Comparison of ENCODE assay signal across 1 cellular context in genomic region chr16:27756206-27756970, GRCh38.
TF ChIP-seq lines count a peak whose summit lies in the region.

No MANE protein-coding gene starts in this region.

TF ChIP-seq in K562, 482 proteins besides CTCF, POLR2A, EP300 and RAD21 (continued from another document and continues in another):
- TF ChIP-seq, protein P1, sequence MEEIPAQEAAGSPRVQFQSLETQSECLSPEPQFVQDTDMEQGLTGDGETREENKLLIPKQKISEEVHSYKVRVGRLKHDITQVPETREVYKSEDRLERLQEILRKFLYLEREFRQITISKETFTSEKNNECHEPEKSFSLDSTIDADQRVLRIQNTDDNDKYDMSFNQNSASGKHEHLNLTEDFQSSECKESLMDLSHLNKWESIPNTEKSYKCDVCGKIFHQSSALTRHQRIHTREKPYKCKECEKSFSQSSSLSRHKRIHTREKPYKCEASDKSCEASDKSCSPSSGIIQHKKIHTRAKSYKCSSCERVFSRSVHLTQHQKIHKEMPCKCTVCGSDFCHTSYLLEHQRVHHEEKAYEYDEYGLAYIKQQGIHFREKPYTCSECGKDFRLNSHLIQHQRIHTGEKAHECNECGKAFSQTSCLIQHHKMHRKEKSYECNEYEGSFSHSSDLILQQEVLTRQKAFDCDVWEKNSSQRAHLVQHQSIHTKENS (CRISPR knock-in tag; IDR thresholded peaks at IDR 0.05): no peak
- TF ChIP-seq, protein P2, sequence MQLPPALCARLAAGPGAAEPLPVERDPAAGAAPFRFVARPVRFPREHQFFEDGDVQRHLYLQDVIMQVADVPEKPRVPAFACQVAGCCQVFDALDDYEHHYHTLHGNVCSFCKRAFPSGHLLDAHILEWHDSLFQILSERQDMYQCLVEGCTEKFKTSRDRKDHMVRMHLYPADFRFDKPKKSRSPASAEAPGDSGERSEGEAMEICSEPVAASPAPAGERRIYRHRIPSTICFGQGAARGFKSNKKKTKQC (CRISPR knock-in tag; IDR thresholded peaks at IDR 0.05): no peak
- TF ChIP-seq ZNF253 (CRISPR knock-in tag; conservative IDR thresholded peaks at IDR 0.05) (no peak), HDAC3 (IDR thresholded peaks at IDR 0.05; ENCODE audit: borderline replicate concordance, partially characterized antibody) (peak; percentile 56), MIER1 (IDR thresholded peaks at IDR 0.05; ENCODE audit: low read depth) (no peak), CEBPZ (IDR thresholded peaks at IDR 0.05; ENCODE audit: borderline replicate concordance, low read depth, low read length) (no peak), POLR2AphosphoS5 (IDR thresholded peaks at IDR 0.05; ENCODE audit: control insufficient read depth, insufficient read depth, low read depth, low read length) (peak; percentile 72; the same call in 1 of the 2 replicates), ZNF165 (CRISPR knock-in tag; IDR thresholded peaks at IDR 0.05; ENCODE audit: borderline replicate concordance) (no peak), SIN3A (IDR thresholded peaks at IDR 0.05; ENCODE audit: borderline replicate concordance in 2 of 2, control insufficient read depth in 1 of 2, low read depth in 2 of 2, low read length in 2 of 2) (no peak), ZNF696 (CRISPR knock-in tag; conservative IDR thresholded peaks at IDR 0.05) (no peak), E2F3 (CRISPR knock-in tag; IDR thresholded peaks at IDR 0.05) (no peak), ZNF3 (CRISPR knock-in tag; IDR thresholded peaks at IDR 0.05) (no peak), GATA2 (CRISPR knock-in tag; IDR thresholded peaks at IDR 0.05) (peak; percentile 87), JUND (IDR thresholded peaks at IDR 0.05; ENCODE audit: borderline replicate concordance, low read depth, low read length) (peak; percentile 15; the same call in 1 of the 2 replicates), JUND (tag; IDR thresholded peaks at IDR 0.05; ENCODE audit: borderline replicate concordance, low read depth, low read length) (peak; percentile 62; the same call in 2 of the 3 replicates), DPF2 (IDR thresholded peaks at IDR 0.05) (peak; percentile 85), TEAD1 (CRISPR knock-in tag; IDR thresholded peaks at IDR 0.05) (0 out of 4 replicates have a peak, but pooled peaks of 1 of the 2 experiments have one; percentile 18), ZNF224 (CRISPR knock-in tag; IDR thresholded peaks at IDR 0.05) (no peak), TAF9B (IDR thresholded peaks at IDR 0.05; ENCODE audit: partially characterized antibody) (no peak), ZFP36 (IDR thresholded peaks at IDR 0.05; ENCODE audit: low read depth, low read length, partially characterized antibody) (peak; percentile 93), ARNT (IDR thresholded peaks at IDR 0.05) (0 out of 4 replicates have a peak, but pooled peaks of 1 of the 2 experiments have one; percentile 78), ZNF143 (CRISPR knock-in tag; IDR thresholded peaks at IDR 0.05) (no peak), EHMT2 (IDR thresholded peaks at IDR 0.05) (no peak), ATF2 (CRISPR knock-in tag; IDR thresholded peaks at IDR 0.05) (no peak), ZC3H8 (IDR thresholded peaks at IDR 0.05) (no peak), RREB1 (CRISPR knock-in tag; IDR thresholded peaks at IDR 0.05) (no peak), ETV1 (tag; conservative IDR thresholded peaks at IDR 0.05; ENCODE audit: low read depth) (no peak), ZNF57 (CRISPR knock-in tag; IDR thresholded peaks at IDR 0.05) (no peak), MTA3 (IDR thresholded peaks at IDR 0.05; ENCODE audit: borderline replicate concordance) (peak; percentile 69; the same call in 1 of the 2 replicates), U2AF1 (optimal IDR thresholded peaks at IDR 0.05; ENCODE audit: low read depth, low read length) (no peak), PRMT5 (CRISPR knock-in tag; IDR thresholded peaks at IDR 0.05) (no peak), FUS (optimal IDR thresholded peaks at IDR 0.05; ENCODE audit: low read depth, low read length) (no peak), HCFC1 (IDR thresholded peaks at IDR 0.05; ENCODE audit: low read depth, low read length) (no peak), PCBP1 (IDR thresholded peaks at IDR 0.05; ENCODE audit: low read depth, low read length, poor library complexity, severe bottlenecking) (no peak), ARID4B (CRISPR knock-in tag; IDR thresholded peaks at IDR 0.05) (no peak), ZFP1 (CRISPR knock-in tag; IDR thresholded peaks at IDR 0.05) (no peak), SMAD4 (CRISPR knock-in tag; conservative IDR thresholded peaks at IDR 0.05) (peak; percentile 50; the same call in 1 of the 2 replicates)
- TF ChIP-seq, protein P3, sequence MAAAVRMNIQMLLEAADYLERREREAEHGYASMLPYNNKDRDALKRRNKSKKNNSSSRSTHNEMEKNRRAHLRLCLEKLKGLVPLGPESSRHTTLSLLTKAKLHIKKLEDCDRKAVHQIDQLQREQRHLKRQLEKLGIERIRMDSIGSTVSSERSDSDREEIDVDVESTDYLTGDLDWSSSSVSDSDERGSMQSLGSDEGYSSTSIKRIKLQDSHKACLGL (CRISPR knock-in tag; IDR thresholded peaks at IDR 0.05; ENCODE audit: borderline replicate concordance, poor library complexity, severe bottlenecking): no peak
- TF ChIP-seq, protein P4, sequence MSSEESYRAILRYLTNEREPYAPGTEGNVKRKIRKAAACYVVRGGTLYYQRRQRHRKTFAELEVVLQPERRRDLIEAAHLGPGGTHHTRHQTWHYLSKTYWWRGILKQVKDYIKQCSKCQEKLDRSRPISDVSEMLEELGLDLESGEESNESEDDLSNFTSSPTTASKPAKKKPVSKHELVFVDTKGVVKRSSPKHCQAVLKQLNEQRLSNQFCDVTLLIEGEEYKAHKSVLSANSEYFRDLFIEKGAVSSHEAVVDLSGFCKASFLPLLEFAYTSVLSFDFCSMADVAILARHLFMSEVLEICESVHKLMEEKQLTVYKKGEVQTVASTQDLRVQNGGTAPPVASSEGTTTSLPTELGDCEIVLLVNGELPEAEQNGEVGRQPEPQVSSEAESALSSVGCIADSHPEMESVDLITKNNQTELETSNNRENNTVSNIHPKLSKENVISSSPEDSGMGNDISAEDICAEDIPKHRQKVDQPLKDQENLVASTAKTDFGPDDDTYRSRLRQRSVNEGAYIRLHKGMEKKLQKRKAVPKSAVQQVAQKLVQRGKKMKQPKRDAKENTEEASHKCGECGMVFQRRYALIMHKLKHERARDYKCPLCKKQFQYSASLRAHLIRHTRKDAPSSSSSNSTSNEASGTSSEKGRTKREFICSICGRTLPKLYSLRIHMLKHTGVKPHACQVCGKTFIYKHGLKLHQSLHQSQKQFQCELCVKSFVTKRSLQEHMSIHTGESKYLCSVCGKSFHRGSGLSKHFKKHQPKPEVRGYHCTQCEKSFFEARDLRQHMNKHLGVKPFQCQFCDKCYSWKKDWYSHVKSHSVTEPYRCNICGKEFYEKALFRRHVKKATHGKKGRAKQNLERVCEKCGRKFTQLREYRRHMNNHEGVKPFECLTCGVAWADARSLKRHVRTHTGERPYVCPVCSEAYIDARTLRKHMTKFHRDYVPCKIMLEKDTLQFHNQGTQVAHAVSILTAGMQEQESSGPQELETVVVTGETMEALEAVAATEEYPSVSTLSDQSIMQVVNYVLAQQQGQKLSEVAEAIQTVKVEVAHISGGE (CRISPR knock-in tag; IDR thresholded peaks at IDR 0.05): no peak
- TF ChIP-seq, protein P5, sequence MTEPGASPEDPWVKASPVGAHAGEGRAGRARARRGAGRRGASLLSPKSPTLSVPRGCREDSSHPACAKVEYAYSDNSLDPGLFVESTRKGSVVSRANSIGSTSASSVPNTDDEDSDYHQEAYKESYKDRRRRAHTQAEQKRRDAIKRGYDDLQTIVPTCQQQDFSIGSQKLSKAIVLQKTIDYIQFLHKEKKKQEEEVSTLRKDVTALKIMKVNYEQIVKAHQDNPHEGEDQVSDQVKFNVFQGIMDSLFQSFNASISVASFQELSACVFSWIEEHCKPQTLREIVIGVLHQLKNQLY (CRISPR knock-in tag; conservative IDR thresholded peaks at IDR 0.05): no peak
